22 cellular contexts compared by ENCODE assay signal in the genomic region with DNA sequence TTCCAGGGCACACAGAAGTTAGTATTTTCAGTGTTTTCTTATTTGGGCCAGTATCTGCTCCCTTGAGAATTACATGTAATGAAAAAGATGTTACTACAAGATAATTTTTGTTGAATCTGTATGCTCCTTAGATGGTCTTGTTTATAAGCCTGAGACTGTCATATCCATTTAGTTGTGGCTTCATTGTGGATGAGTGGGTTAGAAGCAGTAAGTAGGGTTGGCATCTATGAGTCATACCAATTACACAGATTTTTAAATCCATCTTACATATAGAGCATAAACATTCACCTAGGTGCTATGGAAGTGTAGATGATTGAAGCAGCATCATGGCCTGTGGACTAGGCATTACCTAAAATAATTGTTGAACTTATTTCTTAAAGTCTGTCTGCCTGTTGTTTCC. TPM values are rescaled to one million over a fixed set of nuclear protein-coding genes. Genes with fewer than 3 reads are reported as not detected.
DNase-seq lines count a peak whose midpoint lies in the region; ATAC-seq, FAIRE-seq and TF ChIP-seq lines count a peak whose summit lies in the region.
"Had no signal": no experiment of that assay in that cellular context is flagged by ENCODE, and none has a peak within 500 bp of the region (broad histone marks: within the 10 kb centered on the region; RNA-seq: fewer than 3 reads in every experiment).

No MANE protein-coding gene starts in this region.

- CTCF ChIA-PET in activated CD8-positive, alpha-beta T cell treated with anti-CD3 and anti-CD28 coated beads for 36 hours (lab: Charles Lee) = no interaction called here
- CTCF ChIA-PET in activated CD8-positive, alpha-beta T cell treated with anti-CD3 and anti-CD28 coated beads, Interleukin-2, amount 10 ng/mL, durations not matched to agents 7 days and 5 days (lab: Charles Lee) = interaction anchor here (1.3 kb wide), 1 partner anchor 159 kb away, joined by 4 read pairs; a partner anchor contains a TSS
- CTCF ChIA-PET in PC-3 (lab: Charles Lee) (no interaction called here), mammary epithelial cell (lab: Charles Lee; ENCODE audit: low non-redundant PET) (no interaction called here)

- in situ Hi-C loops in mammary epithelial cell (cut with MboI; ENCODE audit: low sequenced_read_pairs in 2 of 2) = no loop called here

- no peaks in the 10 kb centered on the region for H3K9me3 Mint-ChIP-seq in activated CD8-positive, alpha-beta T cell treated with anti-CD3 and anti-CD28 coated beads for 36 hours
- no peaks in the 10 kb centered on the region for H3K9me3 Mint-ChIP-seq in activated CD8-positive, alpha-beta T cell treated with anti-CD3 and anti-CD28 coated beads, Interleukin-2, amount 10 ng/mL, durations not matched to agents 7 days and 5 days (ENCODE audit: insufficient read depth)
- H3K9me3 Mint-ChIP-seq: WTC11 had no signal

- H3K79me2 ChIP-seq in PC-3 (ENCODE audit: low read length) (no peaks in the 10 kb centered on the region), mammary epithelial cell (ENCODE audit: insufficient read depth, low read length) (no peaks in the 10 kb centered on the region), smooth muscle cell (ENCODE audit: low read depth) (no peaks in the 10 kb centered on the region)

- H3K27ac Mint-ChIP-seq in activated CD8-positive, alpha-beta T cell treated with anti-CD3 and anti-CD28 coated beads for 36 hours = no peak overlapping the region
- no peak overlapping the region for H3K27ac Mint-ChIP-seq in activated CD8-positive, alpha-beta T cell treated with anti-CD3 and anti-CD28 coated beads, Interleukin-2, amount 10 ng/mL, durations not matched to agents 7 days and 5 days
- H3K27ac Mint-ChIP-seq: naive thymus-derived CD4-positive, alpha-beta T cell; WTC11 had no signal

- no peaks in the 10 kb centered on the region for H3K9me3 ChIP-seq in PC-3 (ENCODE audit: low read length)
- no peaks in the 10 kb centered on the region for H3K9me3 ChIP-seq in mammary epithelial cell (replicated peaks; ENCODE audit: insufficient read depth, low read length)
- no peaks in the 10 kb centered on the region for H3K9me3 ChIP-seq in smooth muscle cell (replicated peaks; ENCODE audit: low read depth)
- H3K9me3 ChIP-seq in kidney (ENCODE audit: control insufficient read depth in 1 of 2, low read length in 2 of 2) = no peaks in the 10 kb centered on the region
- H3K9me3 ChIP-seq: adrenal gland, BLaER1, gastrocnemius medialis, right atrium auricular region, SJSA1 had no signal

- no peaks in the 10 kb centered on the region for H3K27me3 Mint-ChIP-seq in activated CD8-positive, alpha-beta T cell treated with anti-CD3 and anti-CD28 coated beads for 36 hours
- H3K27me3 Mint-ChIP-seq in activated CD8-positive, alpha-beta T cell treated with anti-CD3 and anti-CD28 coated beads, Interleukin-2, amount 10 ng/mL, durations not matched to agents 7 days and 5 days (ENCODE audit: low read depth) = no peaks in the 10 kb centered on the region
- H3K27me3 Mint-ChIP-seq: naive thymus-derived CD4-positive, alpha-beta T cell had no signal

- POLR2A ChIA-PET in activated CD8-positive, alpha-beta T cell treated with anti-CD3 and anti-CD28 coated beads for 36 hours (lab: Charles Lee) = no interaction called here
- POLR2A ChIA-PET in activated CD8-positive, alpha-beta T cell treated with anti-CD3 and anti-CD28 coated beads, Interleukin-2, amount 10 ng/mL, durations not matched to agents 7 days and 5 days (lab: Charles Lee) = no interaction called here
- POLR2A ChIA-PET in PC-3 (lab: Charles Lee; ENCODE audit: unreplicated experiment) = no interaction called here

- peaks cover 5% of the 10 kb centered on the region for H3K4me1 Mint-ChIP-seq in activated CD8-positive, alpha-beta T cell treated with anti-CD3 and anti-CD28 coated beads for 36 hours (ENCODE audit: low read depth)
- no peaks in the 10 kb centered on the region for H3K4me1 Mint-ChIP-seq in activated CD8-positive, alpha-beta T cell treated with anti-CD3 and anti-CD28 coated beads, Interleukin-2, amount 10 ng/mL, durations not matched to agents 7 days and 5 days (ENCODE audit: low read depth)
- H3K4me1 Mint-ChIP-seq: WTC11 had no signal

- dilution Hi-C loops in mammary epithelial cell (cut with HindIII; ENCODE audit: low sequenced_read_pairs) = no loop called here

- H3F3A ChIP-seq in PC-3 (ENCODE audit: low read length, unreplicated experiment) = no peaks in the 10 kb centered on the region
- peaks cover 10% of the 10 kb centered on the region for H3F3A ChIP-seq in smooth muscle cell (ENCODE audit: low read depth)

- H3K4me3 ChIP-seq in PC-3 (ENCODE audit: low read length) = no peak overlapping the region
- no peak overlapping the region for H3K4me3 ChIP-seq in mammary epithelial cell (replicated peaks in 1 of 3; ENCODE audit: insufficient read depth in 1 of 3, low read depth in 2 of 3, low read length in 3 of 3)
- H3K4me3 ChIP-seq in smooth muscle cell = no peak overlapping the region
- no peak overlapping the region for H3K4me3 ChIP-seq in kidney (ENCODE audit: low read length in 2 of 2)
- H3K4me3 ChIP-seq: adrenal gland, BLaER1, gastrocnemius medialis, right atrium auricular region, SJSA1 had no signal

- intact Hi-C loops in activated CD8-positive, alpha-beta T cell treated with anti-CD3 and anti-CD28 coated beads for 36 hours (cut with micrococcal nuclease) = no loop called here
- intact Hi-C loops in PC-3 (cut with micrococcal nuclease) (no loop called here), mammary epithelial cell (cut with micrococcal nuclease) (no loop called here), kidney (cut with DNase I) (no loop called here)

- H3K9ac ChIP-seq in PC-3 (ENCODE audit: low read length) (no peak overlapping the region), mammary epithelial cell (ENCODE audit: insufficient read depth, low read length) (no peak overlapping the region), smooth muscle cell (ENCODE audit: low read depth) (no peak overlapping the region), kidney (ENCODE audit: low read length in 2 of 2) (no peak overlapping the region)
- H3K9ac ChIP-seq: BLaER1 had no signal

- H3K4me3 Mint-ChIP-seq in activated CD8-positive, alpha-beta T cell treated with anti-CD3 and anti-CD28 coated beads for 36 hours = no peak overlapping the region
- H3K4me3 Mint-ChIP-seq in activated CD8-positive, alpha-beta T cell treated with anti-CD3 and anti-CD28 coated beads, Interleukin-2, amount 10 ng/mL, durations not matched to agents 7 days and 5 days = no peak overlapping the region
- H3K4me3 Mint-ChIP-seq: naive thymus-derived CD4-positive, alpha-beta T cell; WTC11 had no signal

- H3K9me2 ChIP-seq in PC-3 (replicated peaks; ENCODE audit: low read length) = no peaks in the 10 kb centered on the region

- H2AFZ ChIP-seq in PC-3 (ENCODE audit: low read length) = no peak overlapping the region
- H2AFZ ChIP-seq in mammary epithelial cell (ENCODE audit: low read depth, low read length) = no peak overlapping the region
- no peak overlapping the region for H2AFZ ChIP-seq in smooth muscle cell (ENCODE audit: low read depth)

- no peak for DNase-seq in activated CD8-positive, alpha-beta T cell treated with anti-CD3 and anti-CD28 coated beads for 36 hours
- DNase-seq in activated CD8-positive, alpha-beta T cell treated with anti-CD3 and anti-CD28 coated beads, Interleukin-2, amount 10 ng/mL, durations not matched to agents 7 days and 5 days = no peak
- DNase-seq in PC-3 = peak; percentile 50
- DNase-seq in mammary epithelial cell = peak; percentile 58
- no peak for DNase-seq in smooth muscle cell (lab: John Stamatoyannopoulos, UW; ENCODE audit: unreplicated experiment)
- DNase-seq in NCI-H128 (lab: John Stamatoyannopoulos, UW; ENCODE audit: unreplicated experiment) = no peak
- no peak for DNase-seq in kidney
- DNase-seq: adrenal gland; gastrocnemius medialis; mesendoderm; naive thymus-derived CD4-positive, alpha-beta T cell; NCI-H1694 treated with DMSO at 0.1 percent for 48 hours; NCI-H82; substantia nigra had no signal

- no peak for FAIRE-seq in kidney (lab: Jason Lieb, UNC)
- FAIRE-seq: A204.1, GM18507, urothelium cell line had no signal

- peaks cover 16% of the 10 kb centered on the region; the same call in 1 of the 2 replicates for H3K36me3 ChIP-seq in PC-3 (ENCODE audit: low read depth, low read length)
- peaks cover 14% of the 10 kb centered on the region for H3K36me3 ChIP-seq in mammary epithelial cell (ENCODE audit: insufficient read depth, low read length)
- no peaks in the 10 kb centered on the region for H3K36me3 ChIP-seq in smooth muscle cell (ENCODE audit: low read depth)
- peaks cover 3 to 9% of the 10 kb centered on the region in 2 donors for H3K36me3 ChIP-seq in kidney (ENCODE audit: control insufficient read depth in 1 of 2, insufficient read depth in 2 of 2, low read length in 2 of 2)

- H3K27me3 ChIP-seq in PC-3 (ENCODE audit: low read length) = no peaks in the 10 kb centered on the region
- no peaks in the 10 kb centered on the region for H3K27me3 ChIP-seq in mammary epithelial cell (ENCODE audit: insufficient read depth, low read length)
- H3K27me3 ChIP-seq in smooth muscle cell (ENCODE audit: low read depth) = no peaks in the 10 kb centered on the region
- H3K27me3 ChIP-seq: adrenal gland, BLaER1, gastrocnemius medialis, right atrium auricular region, SJSA1 had no signal

- H3K4me2 ChIP-seq in PC-3 (ENCODE audit: low read length) = no peak overlapping the region
- peak overlapping the region; percentile 34 for H3K4me2 ChIP-seq in mammary epithelial cell (ENCODE audit: insufficient read depth, low read depth, low read length)
- H3K4me2 ChIP-seq in smooth muscle cell = no peak overlapping the region
- H3K4me2 ChIP-seq: BLaER1 had no signal

- BruUV-seq in PC-3 (replicated peaks; lab: Mats Ljungman, UMichigan) (no TSS peak), mammary epithelial cell (replicated peaks; lab: Mats Ljungman, UMichigan) (no TSS peak)

- peaks cover 27% of the 10 kb centered on the region for H3K36me3 Mint-ChIP-seq in activated CD8-positive, alpha-beta T cell treated with anti-CD3 and anti-CD28 coated beads for 36 hours (ENCODE audit: low read depth)
- H3K36me3 Mint-ChIP-seq in activated CD8-positive, alpha-beta T cell treated with anti-CD3 and anti-CD28 coated beads, Interleukin-2, amount 10 ng/mL, durations not matched to agents 7 days and 5 days (ENCODE audit: low read depth) = peaks cover 34% of the 10 kb centered on the region

- H3K4me1 ChIP-seq in PC-3 (ENCODE audit: insufficient read depth, low read length) (0 out of 2 replicates have a peak, but pooled peaks cover 5% of the 10 kb centered on the region), mammary epithelial cell (ENCODE audit: insufficient read depth, low read length) (peaks cover 17% of the 10 kb centered on the region), smooth muscle cell (ENCODE audit: low read depth) (no peaks in the 10 kb centered on the region), kidney (ENCODE audit: control insufficient read depth in 1 of 2, insufficient read depth in 1 of 2, low read depth in 1 of 2, low read length in 2 of 2) (no peaks in the 10 kb centered on the region)
- H3K4me1 ChIP-seq: BLaER1, gastrocnemius medialis, right atrium auricular region had no signal

- ATAC-seq in activated CD8-positive, alpha-beta T cell treated with anti-CD3 and anti-CD28 coated beads for 36 hours = peak; percentile 62
- ATAC-seq in activated CD8-positive, alpha-beta T cell treated with anti-CD3 and anti-CD28 coated beads, Interleukin-2, amount 10 ng/mL, durations not matched to agents 7 days and 5 days = no peak
- peak; percentile 68 for ATAC-seq in PC-3
- ATAC-seq in GM18861 (IDR thresholded peaks at IDR 0.05; ENCODE audit: unreplicated experiment) = no peak
- ATAC-seq: gastrocnemius medialis; naive thymus-derived CD4-positive, alpha-beta T cell; WTC11 had no signal

- H3K27ac ChIP-seq in PC-3 (ENCODE audit: low read length) = no peak overlapping the region
- H3K27ac ChIP-seq in mammary epithelial cell (ENCODE audit: insufficient read depth, low read depth, low read length) = no peak overlapping the region
- peak overlapping the region; percentile 18 for H3K27ac ChIP-seq in smooth muscle cell (ENCODE audit: low read depth)
- H3K27ac ChIP-seq in kidney (ENCODE audit: low read depth in 2 of 2, low read length in 2 of 2) = no peak overlapping the region
- H3K27ac ChIP-seq: adrenal gland, BLaER1, gastrocnemius medialis, right atrium auricular region, SJSA1 had no signal

- TF ChIP-seq CTCF in activated CD8-positive, alpha-beta T cell treated with anti-CD3 and anti-CD28 coated beads for 36 hours (IDR thresholded peaks at IDR 0.05) = no peak
- TF ChIP-seq CTCF in PC-3 (conservative IDR thresholded peaks at IDR 0.05; ENCODE audit: low read depth, low read length) (no peak), mammary epithelial cell (conservative IDR thresholded peaks at IDR 0.05 in 1 of 2, IDR thresholded peaks at IDR 0.05 in 1 of 2; ENCODE audit: extremely low read depth in 1 of 2, insufficient read depth in 1 of 2, low read depth in 1 of 2, low read length in 2 of 2) (no peak), smooth muscle cell (IDR thresholded peaks at IDR 0.05; ENCODE audit: borderline replicate concordance, insufficient read depth, poor library complexity, severe bottlenecking) (no peak), kidney (IDR thresholded peaks at IDR 0.05; ENCODE audit: borderline replicate concordance, extremely low read depth, insufficient read depth) (no peak)

- no peaks in the 10 kb centered on the region for H4K20me1 ChIP-seq in PC-3 (ENCODE audit: low read length)
- H4K20me1 ChIP-seq in mammary epithelial cell (ENCODE audit: insufficient read depth, low read length) = no peaks in the 10 kb centered on the region
- H4K20me1 ChIP-seq in smooth muscle cell (ENCODE audit: low read depth) = no peaks in the 10 kb centered on the region
- H4K20me1 ChIP-seq: BLaER1 had no signal

RNA-seq across cellular contexts. Expression of a gene that starts 13.5 kb away (rescaled TPM):
- total RNA-seq in activated CD8-positive, alpha-beta T cell treated with anti-CD3 and anti-CD28 coated beads for 36 hours = 1 to 10 TPM; 8.4 to 8.9 TPM
- 1 to 10 TPM; 8.1 to 9.4 TPM for total RNA-seq in activated CD8-positive, alpha-beta T cell treated with anti-CD3 and anti-CD28 coated beads, Interleukin-2, amount 10 ng/mL, durations not matched to agents 7 days and 5 days
- 8.9 and 10.4 TPM in 2 replicates for total RNA-seq in PC-3 (2014; rRNA removed)
- total RNA-seq in mammary epithelial cell = 1 to 10 TPM; 2.1 to 2.3 TPM
- 1.9 TPM for polyA plus RNA-seq in mammary epithelial cell
- polyA minus RNA-seq in mammary epithelial cell = not detected
- 15.7 and 16.4 TPM in 2 replicates for total RNA-seq in smooth muscle cell
- polyA plus RNA-seq in smooth muscle cell = 12.0 and 12.4 TPM in 2 replicates
- 3.2 TPM for total RNA-seq in kidney
- 2.7 TPM for polyA plus RNA-seq in kidney (ENCODE audit: insufficient read depth, low read depth, low replicate concordance)

Comparison
In these comparisons a context has a peak if more than half of its experiments do, and no peak if none do; other contexts are left out.
1. ATAC-seq: peak in activated CD8-positive, alpha-beta T cell treated with anti-CD3 and anti-CD28 coated beads for 36 hours (single experiment) and PC-3 (single experiment); none in activated CD8-positive, alpha-beta T cell treated with anti-CD3 and anti-CD28 coated beads, Interleukin-2, amount 10 ng/mL, durations not matched to agents 7 days and 5 days (single experiment) and GM18861 (single experiment).
2. DNase-seq: peak in PC-3 (single experiment) and mammary epithelial cell (single experiment); none in activated CD8-positive, alpha-beta T cell treated with anti-CD3 and anti-CD28 coated beads for 36 hours (single experiment), activated CD8-positive, alpha-beta T cell treated with anti-CD3 and anti-CD28 coated beads, Interleukin-2, amount 10 ng/mL, durations not matched to agents 7 days and 5 days (single experiment), smooth muscle cell (single experiment), NCI-H128 (single experiment) and kidney (single experiment).